Comparison of ENCODE assay signal across 17 cellular contexts in genomic region chr9:97556036-97556720, GRCh38. TPM values are rescaled to one million over a fixed set of nuclear protein-coding genes. Genes with fewer than 3 reads are reported as not detected.
DNase-seq lines count a peak whose midpoint lies in the region; ATAC-seq and TF ChIP-seq lines count a peak whose summit lies in the region.
"Had no signal": no experiment of that assay in that cellular context is flagged by ENCODE, and none has a peak within 500 bp of the region (broad histone marks: within the 10 kb centered on the region; RNA-seq: fewer than 3 reads in every experiment).

No MANE protein-coding gene starts in this region.

- 63% methylated on average over 10 of the region's 10 CpGs for WGBS in SK-N-SH (ENCODE audit: low lambda C conversion rate)
- WGBS in testis, 2 donors = 87 to 94% methylated on average over 9 to 10 of the region's 10 CpGs

- peak; percentile 52 for DNase-seq in SK-N-SH
- DNase-seq in myocyte (ENCODE audit: low read depth) = peak; percentile 54
- DNase-seq in testis = no peak
- no peak for DNase-seq in NCI-H2171 treated with DMSO at 0.1 percent for 48 hours (lab: John Stamatoyannopoulos, UW)
- no peak for DNase-seq in NCI-H1436 treated with DMSO at 0.1 percent for 48 hours (lab: John Stamatoyannopoulos, UW)
- DNase-seq: activated CD4-positive, alpha-beta T cell treated with anti-CD3 and anti-CD28 coated beads, Interleukin-2, amount 50 U/mL, for 4 hours; activated naive CD4-positive, alpha-beta T cell treated with anti-CD3 and anti-CD28 coated beads, Interleukin-2, amount 50 U/mL, for 16 hours; dermis blood vessel endothelial cell; GM23248; MM.1S; naive B cell; NCI-H510A; SHP77 treated with DMSO at 0.1 percent for 48 hours had no signal

- H3K36me3 ChIP-seq in SK-N-SH (replicated peaks in 1 of 2; ENCODE audit: control insufficient read depth in 1 of 2, insufficient read depth in 2 of 2, low read length in 1 of 2) (peaks cover 0 to 7% of the 10 kb centered on the region in 2 experiments), testis (ENCODE audit: low read depth, missing control alignments) (no peaks in the 10 kb centered on the region)

- TF ChIP-seq RAD21 in SK-N-SH (IDR thresholded peaks at IDR 0.05; ENCODE audit: low read length) = no peak

- no peak for TF ChIP-seq POLR2A in testis (IDR thresholded peaks at IDR 0.05)

- no peaks in the 10 kb centered on the region for H3F3A ChIP-seq in SK-N-SH (replicated peaks; ENCODE audit: insufficient read depth)

- H3K4me2 ChIP-seq in SK-N-SH = no peak overlapping the region

- H3K27ac ChIP-seq in SK-N-SH (ENCODE audit: low read depth in 2 of 2, low read length in 1 of 2) = peak overlapping the region in 1 of 2 experiments; percentile 93; a peak in 2 of 4 replicates
- H3K27ac ChIP-seq in cingulate gyrus (ENCODE audit: low read depth, low read length) = peak overlapping the region; percentile 86
- H3K27ac ChIP-seq in testis = peak overlapping the region; percentile 95 to 96
- H3K27ac ChIP-seq: epithelial cell of prostate, GM23248 had no signal

- H3K79me2 ChIP-seq in SK-N-SH (ENCODE audit: insufficient read depth) = no peaks in the 10 kb centered on the region

- H3K27me3 ChIP-seq in SK-N-SH (ENCODE audit: insufficient read depth) (0 out of 2 replicates have a peak, but pooled peaks cover 16% of the 10 kb centered on the region), testis (no peaks in the 10 kb centered on the region)

- H3K9me3 ChIP-seq in SK-N-SH = no peaks in the 10 kb centered on the region
- no peaks in the 10 kb centered on the region for H3K9me3 ChIP-seq in testis

- no peak for ATAC-seq in HG03135 (IDR thresholded peaks at IDR 0.05; ENCODE audit: unreplicated experiment)
- no peak for ATAC-seq in GM19351 (IDR thresholded peaks at IDR 0.05; ENCODE audit: unreplicated experiment)

- TF ChIP-seq EP300 in SK-N-SH (IDR thresholded peaks at IDR 0.05; ENCODE audit: borderline replicate concordance in 1 of 2, low read depth in 1 of 2, low read length in 1 of 2) = no peak

- no peaks in the 10 kb centered on the region for H4K20me1 ChIP-seq in SK-N-SH (ENCODE audit: insufficient read depth)

- CTCF ChIA-PET in SK-N-SH (lab: Yijun Ruan, JAX) = interaction anchor here (1.1 to 2.4 kb wide), 3 partner anchors 43 to 144 kb away, joined by 3 to 9 read pairs (median 3); partner anchors contain the start of gene TDRD7

- POLR2A ChIA-PET in SK-N-SH (lab: Yijun Ruan, JAX) = interaction anchor here (0.8 to 2.9 kb wide), 3 partner anchors 12 to 75 kb away, joined by 3 to 11 read pairs (median 4); no protein-coding TSS in a partner anchor

- H3K4me3 ChIP-seq in SK-N-SH (ENCODE audit: low read depth in 2 of 2, low read length in 1 of 2) (no peak overlapping the region), testis (no peak overlapping the region)
- H3K4me3 ChIP-seq: GM23248 had no signal

- intact Hi-C loops in testis (cut with DNase I; ENCODE audit: low total_unique reads) = loop anchor here (10.0 kb wide), 1 partner anchor 51 kb away; the partner anchor contains the start of gene TMOD1

- peaks cover 0 to 69% of the 10 kb centered on the region in 2 experiments; a peak in 2 of 4 replicates for H3K4me1 ChIP-seq in SK-N-SH (ENCODE audit: control insufficient read depth in 1 of 2, insufficient read depth in 2 of 2, low read depth in 1 of 2, low read length in 1 of 2)
- H3K4me1 ChIP-seq in testis = peaks cover 38% of the 10 kb centered on the region

- no peak overlapping the region for H2AFZ ChIP-seq in SK-N-SH (ENCODE audit: low read depth)
- H2AFZ ChIP-seq: GM23248 had no signal

- TF ChIP-seq CTCF in SK-N-SH (IDR thresholded peaks at IDR 0.05) = no peak
- TF ChIP-seq CTCF in testis (IDR thresholded peaks at IDR 0.05) = no peak

- no peaks in the 10 kb centered on the region for H3K9me2 ChIP-seq in SK-N-SH

- H3K9ac ChIP-seq in SK-N-SH = no peak overlapping the region
- H3K9ac ChIP-seq: GM23248 had no signal

TF ChIP-seq in SK-N-SH, 30 proteins besides CTCF, POLR2A, EP300 and RAD21:
- peak; percentile 67 for TF ChIP-seq GATA2 (CRISPR knock-in tag; IDR thresholded peaks at IDR 0.05)
- no peak for TF ChIP-seq RXRA (IDR thresholded peaks at IDR 0.05; ENCODE audit: borderline replicate concordance, low read depth)
- no peak for TF ChIP-seq FOSL2 (IDR thresholded peaks at IDR 0.05; ENCODE audit: borderline replicate concordance, low read depth)
- TF ChIP-seq TEAD4 (IDR thresholded peaks at IDR 0.05; ENCODE audit: borderline replicate concordance, insufficient read depth) = no peak
- TF ChIP-seq JUND (IDR thresholded peaks at IDR 0.05) = no peak
- TF ChIP-seq MEF2A (IDR thresholded peaks at IDR 0.05; ENCODE audit: borderline replicate concordance, low read depth) = no peak

RNA-seq across cellular contexts. Expression of gene TMOD1, which starts 54.7 kb away (rescaled TPM):
- polyA plus RNA-seq in SK-N-SH (2012; rRNA removed) (0.54 and 1.6 TPM in 2 replicates), testis (ENCODE audit: insufficient read depth, low read depth, low replicate concordance) (7.8 TPM)
- polyA plus RNA-seq in SK-N-SH (2012; cell fraction: cytosol; rRNA removed) = 3.8 and 5.6 TPM in 2 replicates
- 1.1 and 1.2 TPM in 2 replicates for polyA plus RNA-seq in SK-N-SH (2012; cell fraction: nucleus; rRNA removed)
- total RNA-seq in myocyte (48.8 and 60.3 TPM in 2 replicates), testis (1 to 10 TPM; 3.9 TPM)
- polyA plus RNA-seq in myocyte (2012) = 48.2 TPM

Comparison
In these comparisons a context has a peak if more than half of its experiments do, and no peak if none do; other contexts are left out.
1. DNase-seq: peak in SK-N-SH (single experiment) and myocyte (single experiment); none in testis (single experiment), NCI-H2171 treated with DMSO at 0.1 percent for 48 hours (single experiment) and NCI-H1436 treated with DMSO at 0.1 percent for 48 hours (single experiment).
2. RNA of gene TMOD1, which starts 54.7 kb away (total RNA-seq): 48.8 to 60.3 TPM in myocyte; 3.9 TPM in testis; every median in the first group is over 10 times any median in the second.